8 cellular contexts compared by ENCODE assay signal in the genomic region with DNA sequence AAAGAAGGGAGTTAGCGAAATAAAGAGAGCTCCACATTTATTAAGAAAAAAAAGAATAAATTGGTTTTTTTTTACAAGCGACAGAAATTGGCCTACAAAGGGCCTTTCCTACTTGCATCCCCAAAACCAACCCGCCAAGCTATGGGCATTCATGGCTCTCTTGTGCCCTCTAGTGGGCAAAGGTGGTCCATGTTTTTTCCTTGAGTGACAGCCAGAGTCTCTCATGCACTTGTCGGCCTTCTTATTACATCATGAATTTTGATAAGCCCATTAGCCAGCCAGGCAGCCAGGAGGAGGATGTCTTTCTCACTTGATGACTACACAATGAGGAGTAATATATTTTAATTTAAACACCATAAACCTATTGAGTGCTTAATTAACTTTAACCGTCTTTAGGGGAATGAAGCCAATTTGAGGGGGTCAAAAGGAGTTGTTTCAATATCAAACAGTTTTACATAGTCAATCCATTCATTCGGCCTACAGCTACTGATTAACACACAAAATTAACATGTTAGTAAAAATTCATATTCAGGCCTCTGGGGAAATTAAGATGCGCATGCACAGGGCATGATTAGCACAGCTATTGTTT.
A peak's percentile ranks its signal among the peaks of the same experiment; 100 is the strongest.
DNase-seq lines count a peak whose midpoint lies in the region; ATAC-seq, FAIRE-seq and TF ChIP-seq lines count a peak whose summit lies in the region.

No MANE protein-coding gene starts in this region.

- H3K27ac ChIP-seq in right cardiac atrium (ENCODE audit: low read length): no peak overlapping the region

- TF ChIP-seq POLR2A in GM12892 (IDR thresholded peaks at IDR 0.05; ENCODE audit: low read depth, low read length): no peak

- peak; percentile 96 for FAIRE-seq in GM12892 (lab: Jason Lieb, UNC)

- H3K4me3 ChIP-seq in right cardiac atrium (ENCODE audit: low read length): no peak overlapping the region

- DNase-seq in GM12892 (ENCODE audit: insufficient read length) (peak; percentile 33), NCI-H1436 treated with DMSO at 0.1 percent for 48 hours (lab: John Stamatoyannopoulos, UW) (peak; percentile 77), T-helper 1 cell (peak; percentile 25 to 72 (median 62)), amniotic stem cell (lab: John Stamatoyannopoulos, UW) (peak; percentile 47), right cardiac atrium (peak; percentile 70 to 78 (median 73)), sciatic nerve (ENCODE audit: low spot score) (peak; percentile 88)

- no peaks in the 10 kb centered on the region for H3K9me3 ChIP-seq in right cardiac atrium (ENCODE audit: control insufficient read depth, low read length)

- intact Hi-C loops in right cardiac atrium (cut with DNase I): loop anchor here (1.0 to 10.0 kb wide), 5 partner anchors 124 to 942 kb away; no protein-coding TSS in a partner anchor
- intact Hi-C loops in sciatic nerve (cut with DNase I): loop anchor here (5.0 to 10.0 kb wide), 2 partner anchors 124 to 942 kb away; no protein-coding TSS in a partner anchor

- no peaks in the 10 kb centered on the region for H3K4me1 ChIP-seq in right cardiac atrium (ENCODE audit: control insufficient read depth, insufficient read depth, low read length)

- ATAC-seq in HG02759 (IDR thresholded peaks at IDR 0.05; ENCODE audit: unreplicated experiment) (peak; percentile 75), right cardiac atrium (peak; percentile 71 to 81), sciatic nerve (peak; percentile 71), GM19324 (IDR thresholded peaks at IDR 0.05; ENCODE audit: low FRiP score, unreplicated experiment) (no peak)

- 27% methylated on average over 7 of the region's 7 CpGs for WGBS in right cardiac atrium

- no peaks in the 10 kb centered on the region for H3K27me3 ChIP-seq in right cardiac atrium (ENCODE audit: control insufficient read depth, insufficient read depth)

Comparison
In these comparisons a context has a peak if more than half of its experiments do, and no peak if none do; other contexts are left out.
1. DNase-seq: peak in every context shown above with its lines; median percentile 88 in sciatic nerve; 77 in NCI-H1436 treated with DMSO at 0.1 percent for 48 hours; 73 in right cardiac atrium; 62 in T-helper 1 cell; 47 in amniotic stem cell; 33 in GM12892.